Comparison of ENCODE assay signal across 12 cellular contexts in genomic region chr10:32376027-32376426, GRCh38. TPM values are rescaled to one million over a fixed set of nuclear protein-coding genes. Genes with fewer than 3 reads are reported as not detected.
DNase-seq lines count a peak whose midpoint lies in the region; ATAC-seq and TF ChIP-seq lines count a peak whose summit lies in the region.
"Had no signal": no experiment of that assay in that cellular context is flagged by ENCODE, and none has a peak within 500 bp of the region (broad histone marks: within the 10 kb centered on the region; RNA-seq: fewer than 3 reads in every experiment).

No MANE protein-coding gene starts in this region.

- TF ChIP-seq POLR2A in breast epithelium (IDR thresholded peaks at IDR 0.05), result no peak

- no peak overlapping the region for H3K27ac ChIP-seq in breast epithelium
- H3K27ac ChIP-seq in iPS-20b (ENCODE audit: low read length), result no peak overlapping the region
- peak overlapping the region; percentile 79 to 84 for H3K27ac ChIP-seq in tibial artery

- H3K27ac Mint-ChIP-seq in MCF 10A (ENCODE audit: low read depth, unreplicated experiment), result no peak overlapping the region
- peak overlapping the region; percentile 90 for H3K27ac Mint-ChIP-seq in activated CD4-positive, alpha-beta memory T cell treated with anti-CD3 and anti-CD28 coated beads for 36 hours
- H3K27ac Mint-ChIP-seq: natural killer cell treated with Interleukin-12 subunit alpha and Interleukin-12 subunit beta and Interleukin-15 and Interleukin-18, amount 100 ng/mL, for 72 hours had no signal

- peak overlapping the region; percentile 70 to 73 (median 71) for H3K4me3 ChIP-seq in breast epithelium
- peak overlapping the region; percentile 89 for H3K4me3 ChIP-seq in iPS-20b (ENCODE audit: low read length)
- peak overlapping the region; percentile 65 to 82 for H3K4me3 ChIP-seq in tibial artery

- H3K4me1 Mint-ChIP-seq in MCF 10A (ENCODE audit: insufficient read depth, unreplicated experiment), result peaks cover 15% of the 10 kb centered on the region
- H3K4me1 Mint-ChIP-seq in activated CD4-positive, alpha-beta memory T cell treated with anti-CD3 and anti-CD28 coated beads for 36 hours (ENCODE audit: low read depth), result peaks cover 38% of the 10 kb centered on the region

- H3K4me3 Mint-ChIP-seq in MCF 10A (ENCODE audit: unreplicated experiment), result no peak overlapping the region
- no peak overlapping the region for H3K4me3 Mint-ChIP-seq in activated CD4-positive, alpha-beta memory T cell treated with anti-CD3 and anti-CD28 coated beads for 36 hours

- CTCF ChIA-PET in MCF 10A (lab: Yijun Ruan, JAX), result interaction anchor here (0.7 to 1.0 kb wide), 2 partner anchors 15 to 43 kb away, joined by 3 read pairs; no protein-coding TSS in a partner anchor
- CTCF ChIA-PET in activated CD4-positive, alpha-beta memory T cell treated with anti-CD3 and anti-CD28 coated beads for 36 hours (lab: Charles Lee), result interaction anchor here (1.0 to 4.3 kb wide), 5 partner anchors 9 to 567 kb away, joined by 3 to 23 read pairs (median 4); partner anchors contain the start of gene CCDC7

- no peak for ATAC-seq in omental fat pad (ENCODE audit: low FRiP score)
- ATAC-seq: natural killer cell treated with Interleukin-12 subunit alpha and Interleukin-12 subunit beta and Interleukin-15 and Interleukin-18, amount 100 ng/mL, for 72 hours had no signal

- H3K9me3 ChIP-seq in breast epithelium (no peaks in the 10 kb centered on the region), iPS-20b (ENCODE audit: insufficient read depth, low read depth, low read length) (no peaks in the 10 kb centered on the region), tibial artery (no peaks in the 10 kb centered on the region)

- BruUV-seq in MCF 10A (replicated peaks; lab: Mats Ljungman, UMichigan), result no TSS peak

- H3K4me1 ChIP-seq in breast epithelium, result no peaks in the 10 kb centered on the region
- peaks cover 7% of the 10 kb centered on the region for H3K4me1 ChIP-seq in iPS-20b (ENCODE audit: insufficient read depth, low read length)
- peaks cover 0 to 59% (median 11%) of the 10 kb centered on the region in 4 donors for H3K4me1 ChIP-seq in tibial artery

- DNase-seq in breast epithelium (ENCODE audit: low spot score in 2 of 2) (no peak), MCF 10A (ENCODE audit: unreplicated experiment) (no peak), tibial artery (no peak), hypothalamus (lab: John Stamatoyannopoulos, UW) (no peak), omental fat pad (ENCODE audit: low spot score) (no peak), NCI-H748 treated with DMSO at 0.1 percent for 48 hours (lab: John Stamatoyannopoulos, UW) (no peak)
- DNase-seq in activated CD4-positive, alpha-beta memory T cell treated with anti-CD3 and anti-CD28 coated beads for 36 hours, result no peak
- DNase-seq: activated T-cell treated with anti-CD3 and anti-CD28 coated beads, Interleukin-2, amount 50 U/mL, for 1 hour; Calu3; SHP77 treated with DMSO at 0.1 percent for 48 hours had no signal

- H3K9me3 Mint-ChIP-seq in MCF 10A (ENCODE audit: unreplicated experiment), result no peaks in the 10 kb centered on the region
- peaks cover 7% of the 10 kb centered on the region for H3K9me3 Mint-ChIP-seq in activated CD4-positive, alpha-beta memory T cell treated with anti-CD3 and anti-CD28 coated beads for 36 hours
- H3K9me3 Mint-ChIP-seq: natural killer cell treated with Interleukin-12 subunit alpha and Interleukin-12 subunit beta and Interleukin-15 and Interleukin-18, amount 100 ng/mL, for 72 hours had no signal

- H3K36me3 ChIP-seq in breast epithelium (no peaks in the 10 kb centered on the region), iPS-20b (ENCODE audit: insufficient read depth, low read depth, low read length) (no peaks in the 10 kb centered on the region), tibial artery (no peaks in the 10 kb centered on the region)

- no peak overlapping the region; the same call in 1 of the 2 replicates for H3K9ac ChIP-seq in iPS-20b (ENCODE audit: low read depth, low read length)

- intact Hi-C loops in breast epithelium (cut with DNase I; ENCODE audit: low total_unique reads) (no loop called here), MCF 10A (cut with micrococcal nuclease) (loop anchor here (10.0 kb wide), 1 partner anchor 629 kb away; no protein-coding TSS in a partner anchor), tibial artery (cut with DNase I; ENCODE audit: low total_unique reads) (loop anchor here (2.0 kb wide), 1 partner anchor 29 kb away; the partner anchor contains the start of gene EPC1)
- intact Hi-C loops in activated CD4-positive, alpha-beta memory T cell treated with anti-CD3 and anti-CD28 coated beads for 36 hours (cut with micrococcal nuclease), result loop anchor here (2.0 to 5.0 kb wide), 3 partner anchors 57 to 756 kb away; no protein-coding TSS in a partner anchor

- no peaks in the 10 kb centered on the region for H3K27me3 Mint-ChIP-seq in MCF 10A (ENCODE audit: insufficient read depth, unreplicated experiment)
- H3K27me3 Mint-ChIP-seq in activated CD4-positive, alpha-beta memory T cell treated with anti-CD3 and anti-CD28 coated beads for 36 hours, result no peaks in the 10 kb centered on the region
- H3K27me3 Mint-ChIP-seq: natural killer cell treated with Interleukin-12 subunit alpha and Interleukin-12 subunit beta and Interleukin-15 and Interleukin-18, amount 100 ng/mL, for 72 hours had no signal

- POLR2A ChIA-PET in MCF 10A (lab: Yijun Ruan, JAX), result interaction anchor here (0.6 to 1.7 kb wide), 4 partner anchors 28 to 701 kb away, joined by 3 to 6 read pairs (median 5); partner anchors contain the start of gene CCDC7
- POLR2A ChIA-PET in activated CD4-positive, alpha-beta memory T cell treated with anti-CD3 and anti-CD28 coated beads for 36 hours (lab: Charles Lee), result interaction anchor here (0.6 to 2.1 kb wide), 3 partner anchors 9 to 28 kb away, joined by 3 to 6 read pairs (median 3); partner anchors contain the start of gene EPC1

- TF ChIP-seq CTCF in breast epithelium (IDR thresholded peaks at IDR 0.05) (no peak), MCF 10A (IDR thresholded peaks at IDR 0.05; ENCODE audit: unreplicated experiment) (no peak), tibial artery (IDR thresholded peaks at IDR 0.05) (no peak), omental fat pad (IDR thresholded peaks at IDR 0.05) (no peak)

- no peaks in the 10 kb centered on the region for H3K36me3 Mint-ChIP-seq in MCF 10A (ENCODE audit: insufficient read depth, unreplicated experiment)
- H3K36me3 Mint-ChIP-seq in activated CD4-positive, alpha-beta memory T cell treated with anti-CD3 and anti-CD28 coated beads for 36 hours, result peaks cover 14% of the 10 kb centered on the region
- H3K36me3 Mint-ChIP-seq: natural killer cell treated with Interleukin-12 subunit alpha and Interleukin-12 subunit beta and Interleukin-15 and Interleukin-18, amount 100 ng/mL, for 72 hours had no signal

- no peaks in the 10 kb centered on the region for H3K27me3 ChIP-seq in breast epithelium
- H3K27me3 ChIP-seq in iPS-20b (ENCODE audit: insufficient read depth, low read length), result no peaks in the 10 kb centered on the region
- no peaks in the 10 kb centered on the region for H3K27me3 ChIP-seq in tibial artery

RNA-seq across cellular contexts. Expression of gene EPC1, which starts 29.1 kb away (rescaled TPM):
- total RNA-seq in breast epithelium (10 to 100 TPM; 49.4 to 78.7 (median 60.0) TPM), MCF 10A (2022) (23.7 and 25.5 TPM in 2 replicates), omental fat pad (10 to 100 TPM; 30.5 to 68.7 (median 34.5) TPM)
- total RNA-seq in activated CD4-positive, alpha-beta memory T cell treated with anti-CD3 and anti-CD28 coated beads for 36 hours, result 10 to 100 TPM; 27.1 to 27.3 TPM

Comparison
In these comparisons a context has a peak if more than half of its experiments do, and no peak if none do; other contexts are left out.
1. H3K27ac ChIP-seq: peak in tibial artery (2 of 2); none in breast epithelium (0 of 2) and iPS-20b (single experiment).
2. Peak in every context shown above with its lines, with median percentiles within 50 percentile points of each other: H3K4me3 ChIP-seq.